In genomic region chr9:16180546-16180945, GRCh38 we compare ENCODE assay signal across 16 cellular contexts.
DNase-seq lines count a peak whose midpoint lies in the region; ATAC-seq, FAIRE-seq and TF ChIP-seq lines count a peak whose summit lies in the region.
"Had no signal": no experiment of that assay in that cellular context is flagged by ENCODE, and none has a peak within 500 bp of the region (broad histone marks: within the 10 kb centered on the region; RNA-seq: fewer than 3 reads in every experiment).

No MANE protein-coding gene starts in this region.

- CTCF ChIA-PET in activated CD8-positive, alpha-beta memory T cell treated with anti-CD3 and anti-CD28 coated beads, Interleukin-2, amount 10 ng/mL, durations not matched to agents 7 days and 5 days (lab: Charles Lee), result no interaction called here

- TF ChIP-seq POLR2A in H54 (IDR thresholded peaks at IDR 0.05; ENCODE audit: low read depth, low read length), result no peak

- no peak overlapping the region for H3K27ac Mint-ChIP-seq in activated CD8-positive, alpha-beta memory T cell treated with anti-CD3 and anti-CD28 coated beads, Interleukin-2, amount 10 ng/mL, durations not matched to agents 7 days and 5 days
- H3K27ac Mint-ChIP-seq: CD4-positive, CD25-positive, alpha-beta regulatory T cell had no signal

- H3K27ac ChIP-seq in rectal smooth muscle tissue (ENCODE audit: low read depth, low read length), result peak overlapping the region; percentile 11
- H3K27ac ChIP-seq: tibial artery had no signal

- H3K4me3 Mint-ChIP-seq in activated CD8-positive, alpha-beta memory T cell treated with anti-CD3 and anti-CD28 coated beads, Interleukin-2, amount 10 ng/mL, durations not matched to agents 7 days and 5 days, result no peak overlapping the region
- H3K4me3 Mint-ChIP-seq: CD4-positive, CD25-positive, alpha-beta regulatory T cell had no signal

- no peaks in the 10 kb centered on the region for H3K27me3 Mint-ChIP-seq in activated CD8-positive, alpha-beta memory T cell treated with anti-CD3 and anti-CD28 coated beads, Interleukin-2, amount 10 ng/mL, durations not matched to agents 7 days and 5 days
- H3K27me3 Mint-ChIP-seq: CD4-positive, CD25-positive, alpha-beta regulatory T cell had no signal

- H3K27me3 ChIP-seq in rectal smooth muscle tissue (ENCODE audit: control insufficient read depth, insufficient read depth, low read length), result no peaks in the 10 kb centered on the region
- H3K27me3 ChIP-seq: tibial artery had no signal

- no peak for ATAC-seq in activated CD8-positive, alpha-beta memory T cell treated with anti-CD3 and anti-CD28 coated beads, Interleukin-2, amount 10 ng/mL, durations not matched to agents 7 days and 5 days
- ATAC-seq: activated naive CD4-positive, alpha-beta T cell treated with anti-CD3 and anti-CD28 coated beads, Interleukin-2, amount 50 U/mL, for 72 hours; Right ventricle myocardium inferior had no signal

- no peaks in the 10 kb centered on the region for H3K36me3 Mint-ChIP-seq in activated CD8-positive, alpha-beta memory T cell treated with anti-CD3 and anti-CD28 coated beads, Interleukin-2, amount 10 ng/mL, durations not matched to agents 7 days and 5 days
- H3K36me3 Mint-ChIP-seq: activated naive CD4-positive, alpha-beta T cell treated with anti-CD3 and anti-CD28 coated beads, Interleukin-2, amount 50 U/mL, for 72 hours; CD4-positive, CD25-positive, alpha-beta regulatory T cell had no signal

- DNase-seq in H54 (ENCODE audit: insufficient read length, low spot score) (no peak), RCC 7860 (ENCODE audit: low spot score) (peak; percentile 52), epithelial cell of proximal tubule (ENCODE audit: low read depth) (peak; percentile 62), amygdala (lab: John Stamatoyannopoulos, UW) (no peak), islet precursor cell (no peak)
- DNase-seq in activated CD8-positive, alpha-beta memory T cell treated with anti-CD3 and anti-CD28 coated beads, Interleukin-2, amount 10 ng/mL, durations not matched to agents 7 days and 5 days, result no peak
- DNase-seq: CD4-positive, CD25-positive, alpha-beta regulatory T cell; central memory CD4-positive, alpha-beta T cell; midbrain; NCI-H2081 treated with DMSO at 0.1 percent for 48 hours; tibial artery had no signal

- TF ChIP-seq CTCF in epithelial cell of proximal tubule (conservative IDR thresholded peaks at IDR 0.05; ENCODE audit: low read depth, low read length), result no peak

- H3K36me3 ChIP-seq in rectal smooth muscle tissue (ENCODE audit: control insufficient read depth, insufficient read depth, low read length), result no peaks in the 10 kb centered on the region
- H3K36me3 ChIP-seq: tibial artery had no signal

- no peak overlapping the region for H3K9ac ChIP-seq in rectal smooth muscle tissue (ENCODE audit: low read length)

- no peaks in the 10 kb centered on the region for H3K9me3 Mint-ChIP-seq in activated CD8-positive, alpha-beta memory T cell treated with anti-CD3 and anti-CD28 coated beads, Interleukin-2, amount 10 ng/mL, durations not matched to agents 7 days and 5 days (ENCODE audit: low read depth)

- peak; percentile 80 for FAIRE-seq in H54 (lab: Jason Lieb, UNC)
- no peak for FAIRE-seq in RCC 7860 (lab: Jason Lieb, UNC)
- FAIRE-seq: endometrium, H1 had no signal

- H3K4me1 ChIP-seq in rectal smooth muscle tissue (ENCODE audit: control insufficient read depth, insufficient read depth, low read length), result peaks cover 11% of the 10 kb centered on the region

- no peak overlapping the region for H3K4me3 ChIP-seq in epithelial cell of proximal tubule (ENCODE audit: low read depth, low read length)
- H3K4me3 ChIP-seq in rectal smooth muscle tissue (ENCODE audit: low read length), result no peak overlapping the region
- H3K4me3 ChIP-seq: tibial artery had no signal

- H3K4me1 Mint-ChIP-seq in activated CD8-positive, alpha-beta memory T cell treated with anti-CD3 and anti-CD28 coated beads, Interleukin-2, amount 10 ng/mL, durations not matched to agents 7 days and 5 days, result peaks cover 4% of the 10 kb centered on the region

Comparison
In these comparisons a context has a peak if more than half of its experiments do, and no peak if none do; other contexts are left out.
1. DNase-seq: peak in RCC 7860 (single experiment) and epithelial cell of proximal tubule (single experiment); none in H54 (single experiment), amygdala (0 of 56), islet precursor cell (single experiment) and activated CD8-positive, alpha-beta memory T cell treated with anti-CD3 and anti-CD28 coated beads, Interleukin-2, amount 10 ng/mL, durations not matched to agents 7 days and 5 days (single experiment).